Comparison of ENCODE assay signal across 30 cellular contexts in genomic region chr2:6788614-6789013, GRCh38.
"Had no signal": no experiment of that assay in that cellular context is flagged by ENCODE, and none has a peak within 500 bp of the region (broad histone marks: within the 10 kb centered on the region; RNA-seq: fewer than 3 reads in every experiment).

No MANE protein-coding gene starts in this region.

- H3K4me3 ChIP-seq: left ventricle myocardium inferior, lung, mucosa of descending colon, pancreas, prostate gland, skin epidermis, suprapubic skin, thoracic aorta, tibial artery, upper lobe of right lung had no signal

- H3K27me3 ChIP-seq: pancreas, suprapubic skin, upper lobe of right lung had no signal

- H3K27ac Mint-ChIP-seq: memory B cell; naive thymus-derived CD4-positive, alpha-beta T cell; natural killer cell treated with Interleukin-12 subunit alpha and Interleukin-12 subunit beta and Interleukin-15 and Interleukin-18, amount 100 ng/mL, for 72 hours; stimulated activated naive CD8-positive, alpha-beta T cell treated with anti-CD3 and anti-CD28 coated beads, Interleukin-15, Interleukin-2, amounts not matched to agents 100 ng/mL and 50 ng/mL, for 24 hours had no signal

- H3K36me3 Mint-ChIP-seq: naive thymus-derived CD4-positive, alpha-beta T cell; natural killer cell treated with Interleukin-12 subunit alpha and Interleukin-12 subunit beta and Interleukin-15 and Interleukin-18, amount 100 ng/mL, for 72 hours had no signal

- H3K27me3 Mint-ChIP-seq: stimulated activated naive CD8-positive, alpha-beta T cell treated with anti-CD3 and anti-CD28 coated beads, Interleukin-15, Interleukin-2, amounts not matched to agents 100 ng/mL and 50 ng/mL, for 24 hours had no signal

- DNase-seq: hippocampal formation; kidney; left ventricle myocardium inferior; midbrain; mucosa of descending colon; naive thymus-derived CD4-positive, alpha-beta T cell; nucleus accumbens; pancreas; posterior cingulate gyrus; retina; right cardiac atrium; stimulated activated CD4-positive, alpha-beta T cell treated with anti-CD3 and anti-CD28 coated beads, Interleukin-12 subunit alpha, Interleukin-12 subunit beta, amount 100 ng/mL, for 4 hours; stimulated activated CD4-positive, alpha-beta T cell treated with anti-CD3 and anti-CD28 coated beads, Interleukin-15, amount 100 ng/mL, for 24 hours; stimulated activated CD4-positive, alpha-beta T cell treated with anti-CD3 and anti-CD28 coated beads, Interleukin-2, amount 100 ng/mL, for 24 hours; stimulated activated CD4-positive, alpha-beta T cell treated with anti-CD3 and anti-CD28 coated beads, Interleukin-4, amount 100 ng/mL, for 1 hour; stimulated activated naive CD4-positive, alpha-beta T cell; tibial artery; trophoblast cell; upper lobe of right lung had no signal

- H3K27ac ChIP-seq: left ventricle myocardium inferior, pancreas, prostate gland, suprapubic skin, thoracic aorta, tibial artery, upper lobe of right lung had no signal

- H3K9me3 ChIP-seq: left ventricle myocardium inferior, mucosa of descending colon, pancreas, prostate gland, suprapubic skin, thoracic aorta, tibial artery, upper lobe of right lung had no signal

- H3K4me1 ChIP-seq: left ventricle myocardium inferior, pancreas, prostate gland, suprapubic skin, tibial artery, upper lobe of right lung had no signal

- H3K9me3 Mint-ChIP-seq: naive thymus-derived CD4-positive, alpha-beta T cell; natural killer cell treated with Interleukin-12 subunit alpha and Interleukin-12 subunit beta and Interleukin-15 and Interleukin-18, amount 100 ng/mL, for 72 hours; neural crest cell; stimulated activated naive CD8-positive, alpha-beta T cell treated with anti-CD3 and anti-CD28 coated beads, Interleukin-15, Interleukin-2, amounts not matched to agents 100 ng/mL and 50 ng/mL, for 24 hours had no signal

- H3K4me3 Mint-ChIP-seq: memory B cell; naive thymus-derived CD4-positive, alpha-beta T cell; natural killer cell treated with Interleukin-12 subunit alpha and Interleukin-12 subunit beta and Interleukin-15 and Interleukin-18, amount 100 ng/mL, for 72 hours; neural crest cell; stimulated activated naive CD8-positive, alpha-beta T cell treated with anti-CD3 and anti-CD28 coated beads, Interleukin-15, Interleukin-2, amounts not matched to agents 100 ng/mL and 50 ng/mL, for 24 hours had no signal

- FAIRE-seq: kidney, pancreas, urothelium cell line had no signal

- H3K36me3 ChIP-seq: left ventricle myocardium inferior, pancreas, prostate gland, suprapubic skin, thoracic aorta, tibial artery, upper lobe of right lung had no signal

- ATAC-seq: mucosa of descending colon; naive thymus-derived CD4-positive, alpha-beta T cell; natural killer cell treated with Interleukin-12 subunit alpha and Interleukin-12 subunit beta and Interleukin-15 and Interleukin-18, amount 100 ng/mL, for 72 hours; pancreas; right cardiac atrium; sciatic nerve; upper lobe of right lung had no signal

- H3K4me1 Mint-ChIP-seq: memory B cell; naive thymus-derived CD4-positive, alpha-beta T cell; neural crest cell had no signal
